10 cellular contexts compared by ENCODE assay signal in genomic region chr14:32711103-32711680, GRCh38.
DNase-seq lines count a peak whose midpoint lies in the region; ATAC-seq and TF ChIP-seq lines count a peak whose summit lies in the region.
"Had no signal": no experiment of that assay in that cellular context is flagged by ENCODE, and none has a peak within 500 bp of the region (broad histone marks: within the 10 kb centered on the region; RNA-seq: fewer than 3 reads in every experiment).

No MANE protein-coding gene starts in this region.

- WGBS in esophagus squamous epithelium, 2 donors, result 42 to 48% methylated on average over 3 of the region's 3 CpGs
- 59 to 66% (median 62%) methylated on average over 3 of the region's 3 CpGs for WGBS in ovary, 3 donors

- H3K4me1 ChIP-seq in esophagus squamous epithelium (peaks cover 0 to 27% (median 3%) of the 10 kb centered on the region in 3 donors), ovary (ENCODE audit: insufficient read depth) (no peaks in the 10 kb centered on the region)
- H3K4me1 ChIP-seq: upper lobe of left lung had no signal

- ATAC-seq in GM18502 (IDR thresholded peaks at IDR 0.05; ENCODE audit: poor library complexity, unreplicated experiment) (peak; percentile 71), HG02678 (IDR thresholded peaks at IDR 0.05; ENCODE audit: unreplicated experiment) (no peak)

- H3K9me3 ChIP-seq in esophagus squamous epithelium (no peaks in the 10 kb centered on the region), ovary (no peaks in the 10 kb centered on the region)
- H3K9me3 ChIP-seq: upper lobe of left lung had no signal

- H3K27ac ChIP-seq in esophagus squamous epithelium (no peak overlapping the region), ovary (no peak overlapping the region)
- H3K27ac ChIP-seq: epithelial cell of prostate, upper lobe of left lung had no signal

- no peaks in the 10 kb centered on the region for H3K36me3 ChIP-seq in esophagus squamous epithelium
- H3K36me3 ChIP-seq in ovary, result no peaks in the 10 kb centered on the region
- H3K36me3 ChIP-seq: upper lobe of left lung had no signal

- intact Hi-C loops in esophagus squamous epithelium (cut with DNase I) (no loop called here), ovary (cut with DNase I) (no loop called here)

- DNase-seq in AG08396 (ENCODE audit: low spot score) (peak; percentile 27), Kasumi-1 (lab: John Stamatoyannopoulos, UW) (peak; percentile 54 to 63), SHP77 (lab: John Stamatoyannopoulos, UW) (peak; percentile 47 to 80), esophagus squamous epithelium (lab: John Stamatoyannopoulos, UW) (no peak), ovary (no peak)
- no peak for DNase-seq in NK-92 treated with Interleukin-12 subunit alpha and Interleukin-12 subunit beta, amount 100 ng/mL, for 24 hours (lab: John Stamatoyannopoulos, UW)
- DNase-seq: upper lobe of left lung had no signal

- H3K4me3 ChIP-seq in esophagus squamous epithelium (no peak overlapping the region), ovary (no peak overlapping the region)

- TF ChIP-seq CTCF in esophagus squamous epithelium (IDR thresholded peaks at IDR 0.05), result peak; percentile 30 to 73 (median 48)
- TF ChIP-seq CTCF in ovary (IDR thresholded peaks at IDR 0.05), result peak in 2 of 3 donors; percentile 18 to 33

- no peak for TF ChIP-seq EP300 in ovary (IDR thresholded peaks at IDR 0.05)

- H3K27me3 ChIP-seq in esophagus squamous epithelium (no peaks in the 10 kb centered on the region), ovary (no peaks in the 10 kb centered on the region)
- H3K27me3 ChIP-seq: upper lobe of left lung had no signal

- TF ChIP-seq POLR2A in esophagus squamous epithelium (IDR thresholded peaks at IDR 0.05), result no peak
- TF ChIP-seq POLR2A in ovary (IDR thresholded peaks at IDR 0.05), result no peak

Comparison
In these comparisons a context has a peak if more than half of its experiments do, and no peak if none do; other contexts are left out.
1. DNase-seq: peak in AG08396 (single experiment), Kasumi-1 (2 of 2) and SHP77 (2 of 2); none in esophagus squamous epithelium (single experiment), ovary (0 of 5) and NK-92 treated with Interleukin-12 subunit alpha and Interleukin-12 subunit beta, amount 100 ng/mL, for 24 hours (single experiment).